ENCODE assay signal across 1 cellular context in the genomic region with DNA sequence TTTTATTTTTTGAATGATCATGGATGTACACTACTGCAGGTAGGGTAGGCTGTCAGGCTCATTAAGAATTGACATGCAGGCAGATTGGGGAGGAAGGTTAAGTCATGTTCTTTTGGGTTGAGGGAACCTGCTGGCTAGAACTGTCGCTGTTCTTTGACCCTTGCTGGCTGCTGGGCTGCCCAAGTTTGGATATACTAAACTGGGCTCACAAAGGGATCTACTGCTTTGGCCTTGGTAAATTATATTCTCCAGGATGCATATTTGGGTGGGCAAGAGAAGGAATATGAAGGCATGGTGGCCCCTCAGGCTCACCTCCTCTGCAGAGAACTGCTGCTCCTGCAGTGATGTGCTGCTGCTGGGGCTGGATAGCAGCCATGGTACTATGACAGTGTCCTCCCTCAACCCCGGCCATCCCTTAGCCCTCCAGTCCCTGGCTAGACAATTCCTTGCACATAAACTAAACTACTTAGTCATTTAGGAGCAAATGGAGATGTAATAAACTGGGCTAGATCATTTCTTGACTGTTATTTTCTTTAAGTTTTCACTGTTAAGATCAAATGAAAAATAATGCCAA.
TF ChIP-seq lines count a peak whose summit lies in the region.

No MANE protein-coding gene starts in this region.

TF ChIP-seq in GM23338, 12 proteins besides CTCF, POLR2A, EP300 and RAD21 (continued from another document):
- TF ChIP-seq, protein P1, sequence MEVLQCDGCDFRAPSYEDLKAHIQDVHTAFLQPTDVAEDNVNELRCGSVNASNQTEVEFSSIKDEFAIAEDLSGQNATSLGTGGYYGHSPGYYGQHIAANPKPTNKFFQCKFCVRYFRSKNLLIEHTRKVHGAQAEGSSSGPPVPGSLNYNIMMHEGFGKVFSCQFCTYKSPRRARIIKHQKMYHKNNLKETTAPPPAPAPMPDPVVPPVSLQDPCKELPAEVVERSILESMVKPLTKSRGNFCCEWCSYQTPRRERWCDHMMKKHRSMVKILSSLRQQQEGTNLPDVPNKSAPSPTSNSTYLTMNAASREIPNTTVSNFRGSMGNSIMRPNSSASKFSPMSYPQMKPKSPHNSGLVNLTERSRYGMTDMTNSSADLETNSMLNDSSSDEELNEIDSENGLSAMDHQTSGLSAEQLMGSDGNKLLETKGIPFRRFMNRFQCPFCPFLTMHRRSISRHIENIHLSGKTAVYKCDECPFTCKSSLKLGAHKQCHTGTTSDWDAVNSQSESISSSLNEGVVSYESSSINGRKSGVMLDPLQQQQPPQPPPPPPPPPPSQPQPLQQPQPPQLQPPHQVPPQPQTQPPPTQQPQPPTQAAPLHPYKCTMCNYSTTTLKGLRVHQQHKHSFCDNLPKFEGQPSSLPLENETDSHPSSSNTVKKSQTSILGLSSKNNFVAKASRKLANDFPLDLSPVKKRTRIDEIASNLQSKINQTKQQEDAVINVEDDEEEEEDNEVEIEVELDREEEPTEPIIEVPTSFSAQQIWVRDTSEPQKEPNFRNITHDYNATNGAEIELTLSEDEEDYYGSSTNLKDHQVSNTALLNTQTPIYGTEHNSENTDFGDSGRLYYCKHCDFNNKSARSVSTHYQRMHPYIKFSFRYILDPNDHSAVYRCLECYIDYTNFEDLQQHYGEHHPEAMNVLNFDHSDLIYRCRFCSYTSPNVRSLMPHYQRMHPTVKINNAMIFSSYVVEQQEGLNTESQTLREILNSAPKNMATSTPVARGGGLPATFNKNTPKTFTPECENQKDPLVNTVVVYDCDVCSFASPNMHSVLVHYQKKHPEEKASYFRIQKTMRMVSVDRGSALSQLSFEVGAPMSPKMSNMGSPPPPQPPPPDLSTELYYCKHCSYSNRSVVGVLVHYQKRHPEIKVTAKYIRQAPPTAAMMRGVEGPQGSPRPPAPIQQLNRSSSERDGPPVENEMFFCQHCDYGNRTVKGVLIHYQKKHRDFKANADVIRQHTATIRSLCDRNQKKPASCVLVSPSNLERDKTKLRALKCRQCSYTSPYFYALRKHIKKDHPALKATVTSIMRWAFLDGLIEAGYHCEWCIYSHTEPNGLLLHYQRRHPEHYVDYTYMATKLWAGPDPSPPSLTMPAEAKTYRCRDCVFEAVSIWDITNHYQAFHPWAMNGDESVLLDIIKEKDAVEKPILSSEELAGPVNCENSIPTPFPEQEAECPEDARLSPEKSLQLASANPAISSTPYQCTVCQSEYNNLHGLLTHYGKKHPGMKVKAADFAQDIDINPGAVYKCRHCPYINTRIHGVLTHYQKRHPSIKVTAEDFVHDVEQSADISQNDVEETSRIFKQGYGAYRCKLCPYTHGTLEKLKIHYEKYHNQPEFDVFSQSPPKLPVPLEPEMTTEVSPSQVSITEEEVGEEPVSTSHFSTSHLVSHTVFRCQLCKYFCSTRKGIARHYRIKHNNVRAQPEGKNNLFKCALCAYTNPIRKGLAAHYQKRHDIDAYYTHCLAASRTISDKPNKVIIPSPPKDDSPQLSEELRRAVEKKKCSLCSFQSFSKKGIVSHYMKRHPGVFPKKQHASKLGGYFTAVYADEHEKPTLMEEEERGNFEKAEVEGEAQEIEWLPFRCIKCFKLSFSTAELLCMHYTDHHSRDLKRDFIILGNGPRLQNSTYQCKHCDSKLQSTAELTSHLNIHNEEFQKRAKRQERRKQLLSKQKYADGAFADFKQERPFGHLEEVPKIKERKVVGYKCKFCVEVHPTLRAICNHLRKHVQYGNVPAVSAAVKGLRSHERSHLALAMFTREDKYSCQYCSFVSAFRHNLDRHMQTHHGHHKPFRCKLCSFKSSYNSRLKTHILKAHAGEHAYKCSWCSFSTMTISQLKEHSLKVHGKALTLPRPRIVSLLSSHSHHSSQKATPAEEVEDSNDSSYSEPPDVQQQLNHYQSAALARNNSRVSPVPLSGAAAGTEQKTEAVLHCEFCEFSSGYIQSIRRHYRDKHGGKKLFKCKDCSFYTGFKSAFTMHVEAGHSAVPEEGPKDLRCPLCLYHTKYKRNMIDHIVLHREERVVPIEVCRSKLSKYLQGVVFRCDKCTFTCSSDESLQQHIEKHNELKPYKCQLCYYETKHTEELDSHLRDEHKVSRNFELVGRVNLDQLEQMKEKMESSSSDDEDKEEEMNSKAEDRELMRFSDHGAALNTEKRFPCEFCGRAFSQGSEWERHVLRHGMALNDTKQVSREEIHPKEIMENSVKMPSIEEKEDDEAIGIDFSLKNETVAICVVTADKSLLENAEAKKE (CRISPR knock-in tag; IDR thresholded peaks at IDR 0.05) = no peak
- TF ChIP-seq NANOG (IDR thresholded peaks at IDR 0.05; ENCODE audit: borderline replicate concordance) (no peak), ZNF114 (CRISPR knock-in tag; IDR thresholded peaks at IDR 0.05) (no peak), POLR2AphosphoS5 (IDR thresholded peaks at IDR 0.05; ENCODE audit: low read depth) (no peak), CREB1 (CRISPR knock-in tag; IDR thresholded peaks at IDR 0.05; ENCODE audit: low read depth) (no peak), STAT1 (IDR thresholded peaks at IDR 0.05; ENCODE audit: unreplicated experiment) (no peak), EZH2 (IDR thresholded peaks at IDR 0.05; ENCODE audit: low read depth, unreplicated experiment) (no peak)
- TF ChIP-seq, protein P2, sequence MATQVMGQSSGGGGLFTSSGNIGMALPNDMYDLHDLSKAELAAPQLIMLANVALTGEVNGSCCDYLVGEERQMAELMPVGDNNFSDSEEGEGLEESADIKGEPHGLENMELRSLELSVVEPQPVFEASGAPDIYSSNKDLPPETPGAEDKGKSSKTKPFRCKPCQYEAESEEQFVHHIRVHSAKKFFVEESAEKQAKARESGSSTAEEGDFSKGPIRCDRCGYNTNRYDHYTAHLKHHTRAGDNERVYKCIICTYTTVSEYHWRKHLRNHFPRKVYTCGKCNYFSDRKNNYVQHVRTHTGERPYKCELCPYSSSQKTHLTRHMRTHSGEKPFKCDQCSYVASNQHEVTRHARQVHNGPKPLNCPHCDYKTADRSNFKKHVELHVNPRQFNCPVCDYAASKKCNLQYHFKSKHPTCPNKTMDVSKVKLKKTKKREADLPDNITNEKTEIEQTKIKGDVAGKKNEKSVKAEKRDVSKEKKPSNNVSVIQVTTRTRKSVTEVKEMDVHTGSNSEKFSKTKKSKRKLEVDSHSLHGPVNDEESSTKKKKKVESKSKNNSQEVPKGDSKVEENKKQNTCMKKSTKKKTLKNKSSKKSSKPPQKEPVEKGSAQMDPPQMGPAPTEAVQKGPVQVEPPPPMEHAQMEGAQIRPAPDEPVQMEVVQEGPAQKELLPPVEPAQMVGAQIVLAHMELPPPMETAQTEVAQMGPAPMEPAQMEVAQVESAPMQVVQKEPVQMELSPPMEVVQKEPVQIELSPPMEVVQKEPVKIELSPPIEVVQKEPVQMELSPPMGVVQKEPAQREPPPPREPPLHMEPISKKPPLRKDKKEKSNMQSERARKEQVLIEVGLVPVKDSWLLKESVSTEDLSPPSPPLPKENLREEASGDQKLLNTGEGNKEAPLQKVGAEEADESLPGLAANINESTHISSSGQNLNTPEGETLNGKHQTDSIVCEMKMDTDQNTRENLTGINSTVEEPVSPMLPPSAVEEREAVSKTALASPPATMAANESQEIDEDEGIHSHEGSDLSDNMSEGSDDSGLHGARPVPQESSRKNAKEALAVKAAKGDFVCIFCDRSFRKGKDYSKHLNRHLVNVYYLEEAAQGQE (IDR thresholded peaks at IDR 0.05; ENCODE audit: unreplicated experiment) = no peak
- TF ChIP-seq, protein P3, sequence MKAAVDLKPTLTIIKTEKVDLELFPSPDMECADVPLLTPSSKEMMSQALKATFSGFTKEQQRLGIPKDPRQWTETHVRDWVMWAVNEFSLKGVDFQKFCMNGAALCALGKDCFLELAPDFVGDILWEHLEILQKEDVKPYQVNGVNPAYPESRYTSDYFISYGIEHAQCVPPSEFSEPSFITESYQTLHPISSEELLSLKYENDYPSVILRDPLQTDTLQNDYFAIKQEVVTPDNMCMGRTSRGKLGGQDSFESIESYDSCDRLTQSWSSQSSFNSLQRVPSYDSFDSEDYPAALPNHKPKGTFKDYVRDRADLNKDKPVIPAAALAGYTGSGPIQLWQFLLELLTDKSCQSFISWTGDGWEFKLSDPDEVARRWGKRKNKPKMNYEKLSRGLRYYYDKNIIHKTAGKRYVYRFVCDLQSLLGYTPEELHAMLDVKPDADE (IDR thresholded peaks at IDR 0.05) = no peak
TF ChIP-seq in GM23338: peak in this region for 0.
